Comparison of ENCODE assay signal across 2 cellular contexts in genomic region chr3:12070098-12070497, GRCh38.
TF ChIP-seq lines count a peak whose summit lies in the region.

No MANE protein-coding gene starts in this region.

TF ChIP-seq in A549, 52 proteins besides CTCF, POLR2A, EP300 and RAD21:
- no peak for TF ChIP-seq TFCP2L1 (CRISPR knock-in tag; IDR thresholded peaks at IDR 0.05)

TF ChIP-seq in IMR-90, 13 proteins besides CTCF, POLR2A, EP300 and RAD21:
- TF ChIP-seq SMC3 (IDR thresholded peaks at IDR 0.05; ENCODE audit: low read depth, low read length): no peak
- TF ChIP-seq RFX5 (IDR thresholded peaks at IDR 0.05; ENCODE audit: low read depth, low read length): no peak
- TF ChIP-seq MAFK (IDR thresholded peaks at IDR 0.05; ENCODE audit: low read depth, low read length): no peak
- TF ChIP-seq RCOR1 (IDR thresholded peaks at IDR 0.05; ENCODE audit: insufficient replicate concordance, low read length): no peak
- no peak for TF ChIP-seq CHD1 (IDR thresholded peaks at IDR 0.05; ENCODE audit: low read depth, low read length)
- no peak for TF ChIP-seq CEBPB (IDR thresholded peaks at IDR 0.05; ENCODE audit: low read depth, low read length)
- TF ChIP-seq BHLHE40 (IDR thresholded peaks at IDR 0.05; ENCODE audit: low read depth, low read length): no peak
